ENCODE assay signal across 8 cellular contexts in genomic region chr16:28317040-28317880, GRCh38. TPM values are rescaled to one million over a fixed set of nuclear protein-coding genes. Genes with fewer than 3 reads are reported as not detected.
DNase-seq lines count a peak whose midpoint lies in the region; ATAC-seq and TF ChIP-seq lines count a peak whose summit lies in the region.

No MANE protein-coding gene starts in this region.

- BruUV-seq in A673 (replicated peaks; lab: Mats Ljungman, UMichigan): no TSS peak

- intact Hi-C loops in A673 (cut with micrococcal nuclease; ENCODE audit: unreplicated experiment): loop anchor here (1.0 kb wide), 1 partner anchor 40 kb away; no protein-coding TSS in a partner anchor

- POLR2A ChIA-PET in A673 (lab: Charles Lee; ENCODE audit: low non-redundant PET): no interaction called here

- no peaks in the 10 kb centered on the region for H3K9me3 ChIP-seq in A673 (ENCODE audit: low read depth, low read length, poor library complexity, severe bottlenecking)

- DNase-seq in A673 (ENCODE audit: low spot score): peak; percentile 69
- peak; percentile 83 for DNase-seq in GM13977 (ENCODE audit: low spot score)
- DNase-seq in RPMI8226: peak; percentile 74
- DNase-seq in activated effector memory CD4-positive, alpha-beta T cell treated with anti-CD3 and anti-CD28 coated beads, Interleukin-2, amount 50 U/mL, for 16 hours: peak; percentile 90
- peak; percentile 69 for DNase-seq in germinal center (ENCODE audit: low spot score)
- peak; percentile 23 for DNase-seq in putamen (ENCODE audit: low spot score)

- TF ChIP-seq CTCF in A673 (conservative IDR thresholded peaks at IDR 0.05; ENCODE audit: low read depth, low read length): peak; percentile 91
- TF ChIP-seq CTCF in GM13977 (IDR thresholded peaks at IDR 0.05; ENCODE audit: extremely low read depth, insufficient read depth, missing control alignments): peak; percentile 87

- H3K27me3 ChIP-seq in A673 (replicated peaks; ENCODE audit: insufficient read depth, low read depth, low read length, poor library complexity): no peaks in the 10 kb centered on the region

- no peaks in the 10 kb centered on the region for H3K4me1 ChIP-seq in A673 (ENCODE audit: insufficient read depth, low read length, poor library complexity, severe bottlenecking)

- peaks cover 4% of the 10 kb centered on the region for H3K36me3 ChIP-seq in A673 (ENCODE audit: insufficient read depth, low read length, poor library complexity, severe bottlenecking)

- H3K27ac ChIP-seq in A673 (ENCODE audit: low read depth, low read length, poor library complexity, severe bottlenecking): no peak overlapping the region

- ATAC-seq in GM18868 (IDR thresholded peaks at IDR 0.05; ENCODE audit: unreplicated experiment): no peak
- no peak for ATAC-seq in GM21576 (IDR thresholded peaks at IDR 0.05; ENCODE audit: unreplicated experiment)

- in situ Hi-C loops in GM13977 (cut with MboI; ENCODE audit: low pct_unique_long_range_greater_than_20kb, low sequenced_read_pairs, unreplicated experiment): loop anchor here (25.0 kb wide), 1 partner anchor 220 kb away; the partner anchor contains the start of gene NUPR1

- no peak overlapping the region for H3K4me3 ChIP-seq in A673 (ENCODE audit: low read depth, low read length, poor library complexity, severe bottlenecking)

- CTCF ChIA-PET in A673 (lab: Charles Lee): interaction anchor here (1.0 to 1.2 kb wide), 4 partner anchors 19 to 39 kb away, joined by 4 to 12 read pairs (median 5); no protein-coding TSS in a partner anchor

RNA-seq across cellular contexts. Expression of gene SBK1, which starts 24.9 kb away (rescaled TPM):
- 22.2 and 26.8 TPM in 2 replicates for total RNA-seq in A673 (2021)

RNA-seq across cellular contexts. Expression of gene NPIPB6, which starts 46.0 kb away (rescaled TPM):
- 1.6 and 2.6 TPM in 2 replicates for total RNA-seq in A673 (2021)

Comparison
In these comparisons a context has a peak if more than half of its experiments do, and no peak if none do; other contexts are left out.
1. DNase-seq: peak in every context shown above with its lines; median percentile 90 in activated effector memory CD4-positive, alpha-beta T cell treated with anti-CD3 and anti-CD28 coated beads, Interleukin-2, amount 50 U/mL, for 16 hours; 83 in GM13977; 74 in RPMI8226; 69 in A673; 69 in germinal center; 23 in putamen.